8 cellular contexts compared by ENCODE assay signal in genomic region chr1:186680031-186681012, GRCh38.
DNase-seq lines count a peak whose midpoint lies in the region; ATAC-seq and TF ChIP-seq lines count a peak whose summit lies in the region.

PTGS2 (minus strand) TSS chr1:186680423; CDS start chr1:186680290, 133 bp downstream.

- DNase-seq in AG08396 (ENCODE audit: low spot score) (peak; percentile 77), NCI-H524 treated with DMSO at 0.1 percent for 48 hours (lab: John Stamatoyannopoulos, UW) (peak; percentile 24), fibroblast of mammary gland (ENCODE audit: low read depth) (peak; percentile 95)
- DNase-seq in activated CD8-positive, alpha-beta memory T cell treated with anti-CD3 and anti-CD28 coated beads, Interleukin-2, amount 50 U/mL, for 4 hours: peak; percentile 19

- peak; percentile 44 for TF ChIP-seq CTCF in fibroblast of mammary gland (conservative IDR thresholded peaks at IDR 0.05; ENCODE audit: control insufficient read depth, insufficient read depth, low read depth, low read length)

- H3K4me1 ChIP-seq in muscle layer of duodenum (ENCODE audit: control insufficient read depth in 1 of 2, insufficient read depth in 2 of 2, low read length in 2 of 2) (peaks cover 0 to 4% of the 10 kb centered on the region in 2 donors), stomach smooth muscle (ENCODE audit: control insufficient read depth, insufficient read depth, low read length) (no peaks in the 10 kb centered on the region)

- H3K36me3 ChIP-seq in muscle layer of duodenum (ENCODE audit: control insufficient read depth in 1 of 2, insufficient read depth in 2 of 2, low read length in 2 of 2) (peaks cover 3 to 7% of the 10 kb centered on the region in 2 donors), stomach smooth muscle (ENCODE audit: control insufficient read depth in 2 of 2, insufficient read depth in 2 of 2, low read length in 2 of 2) (peaks cover 12 to 16% of the 10 kb centered on the region in 2 donors)

- peak; percentile 91 for ATAC-seq in GM18870 (IDR thresholded peaks at IDR 0.05; ENCODE audit: unreplicated experiment)
- ATAC-seq in HG03097 (IDR thresholded peaks at IDR 0.05; ENCODE audit: low FRiP score, unreplicated experiment): peak; percentile 98

- no peaks in the 10 kb centered on the region for H3K9me3 ChIP-seq in muscle layer of duodenum (ENCODE audit: control insufficient read depth in 1 of 2, low read length in 2 of 2)
- no peaks in the 10 kb centered on the region for H3K9me3 ChIP-seq in stomach smooth muscle (ENCODE audit: control insufficient read depth in 2 of 2, low read length in 2 of 2)

- H3K27ac ChIP-seq in muscle layer of duodenum (ENCODE audit: low read length) (peak within 1 kb of the TSS; percentile 97), stomach smooth muscle (ENCODE audit: low read length) (peak within 1 kb of the TSS; percentile 98)

- no peaks in the 10 kb centered on the region for H3K27me3 ChIP-seq in muscle layer of duodenum (ENCODE audit: low read depth, low read length)
- no peaks in the 10 kb centered on the region for H3K27me3 ChIP-seq in stomach smooth muscle (ENCODE audit: control insufficient read depth in 1 of 2, insufficient read depth in 2 of 2, low read length in 2 of 2)

- peak within 1 kb of the TSS; percentile 96 to 98 for H3K9ac ChIP-seq in stomach smooth muscle (ENCODE audit: low read length in 2 of 2)

- H3K4me3 ChIP-seq in fibroblast of mammary gland (ENCODE audit: control insufficient read depth, low read depth, low read length) (peak within 1 kb of the TSS; percentile 73), muscle layer of duodenum (ENCODE audit: low read depth in 1 of 2, low read length in 2 of 2) (peak within 1 kb of the TSS; percentile 73 to 77), stomach smooth muscle (ENCODE audit: low read length in 2 of 2) (peak within 1 kb of the TSS; percentile 87 to 98)

Comparison
In these comparisons a context has a peak if more than half of its experiments do, and no peak if none do; other contexts are left out.
1. Peak in every context shown above with its lines: DNase-seq, ATAC-seq, H3K4me3 ChIP-seq and H3K27ac ChIP-seq.
2. DNase-seq: peak in every context shown above with its lines; median percentile 95 in fibroblast of mammary gland; 77 in AG08396; 24 in NCI-H524 treated with DMSO at 0.1 percent for 48 hours; 19 in activated CD8-positive, alpha-beta memory T cell treated with anti-CD3 and anti-CD28 coated beads, Interleukin-2, amount 50 U/mL, for 4 hours.